7 cellular contexts compared by ENCODE assay signal in genomic region chr22:37805878-37806277, GRCh38. TPM values are rescaled to one million over a fixed set of nuclear protein-coding genes. Genes with fewer than 3 reads are reported as not detected.
DNase-seq lines count a peak whose midpoint lies in the region; ATAC-seq and TF ChIP-seq lines count a peak whose summit lies in the region.
"Had no signal": no experiment of that assay in that cellular context is flagged by ENCODE, and none has a peak within 500 bp of the region (broad histone marks: within the 10 kb centered on the region; RNA-seq: fewer than 3 reads in every experiment).

No MANE protein-coding gene starts in this region.

- 23% methylated on average over 4 of the region's 6 CpGs for WGBS in mammary epithelial cell (ENCODE audit: low coverage, missing lambda C conversion rate)

- in situ Hi-C loops in mammary epithelial cell (cut with MboI; ENCODE audit: low sequenced_read_pairs in 2 of 2), result no loop called here

- TF ChIP-seq CTCF in mammary epithelial cell (conservative IDR thresholded peaks at IDR 0.05 in 1 of 2, IDR thresholded peaks at IDR 0.05 in 1 of 2; ENCODE audit: extremely low read depth in 1 of 2, insufficient read depth in 1 of 2, low read depth in 1 of 2, low read length in 2 of 2), result no peak
- no peak for TF ChIP-seq CTCF in neural cell (IDR thresholded peaks at IDR 0.05; ENCODE audit: poor library complexity, severe bottlenecking)

- BruUV-seq in mammary epithelial cell (replicated peaks; lab: Mats Ljungman, UMichigan), result no TSS peak

- ATAC-seq in HG03025 (IDR thresholded peaks at IDR 0.05; ENCODE audit: low FRiP score, unreplicated experiment), result no peak

- no peak for TF ChIP-seq RAD21 in neural cell (conservative IDR thresholded peaks at IDR 0.05)

- H3K36me3 ChIP-seq in H7 (replicated peaks; ENCODE audit: control insufficient read depth, insufficient read depth, low read length) (no peaks in the 10 kb centered on the region), mammary epithelial cell (ENCODE audit: insufficient read depth, low read length) (no peaks in the 10 kb centered on the region), neural cell (ENCODE audit: insufficient read depth, low read length) (no peaks in the 10 kb centered on the region)

- H3K9me3 ChIP-seq in mammary epithelial cell (replicated peaks; ENCODE audit: insufficient read depth, low read length), result no peaks in the 10 kb centered on the region
- no peaks in the 10 kb centered on the region for H3K9me3 ChIP-seq in neural cell (ENCODE audit: low read length)

- H3K4me3 ChIP-seq in H7 (ENCODE audit: insufficient read depth, low read depth, low read length) (peak overlapping the region; percentile 67), mammary epithelial cell (replicated peaks in 1 of 3; ENCODE audit: insufficient read depth in 1 of 3, low read depth in 2 of 3, low read length in 3 of 3) (peak overlapping the region; percentile 75 to 80 (median 79)), neural cell (ENCODE audit: low read length) (peak overlapping the region; percentile 56)

- H3K9ac ChIP-seq in mammary epithelial cell (ENCODE audit: insufficient read depth, low read length) (peak overlapping the region; percentile 57), neural cell (ENCODE audit: low read length) (no peak overlapping the region)

- H3K9me2 ChIP-seq in neural cell (ENCODE audit: insufficient read depth, low read length), result no peaks in the 10 kb centered on the region

- H4K20me1 ChIP-seq in mammary epithelial cell (ENCODE audit: insufficient read depth, low read length) (no peaks in the 10 kb centered on the region), neural cell (ENCODE audit: insufficient read depth) (no peaks in the 10 kb centered on the region)

- peak overlapping the region; percentile 15 for H3K27ac ChIP-seq in mammary epithelial cell (ENCODE audit: insufficient read depth, low read depth, low read length)
- no peak overlapping the region for H3K27ac ChIP-seq in neural cell (ENCODE audit: low read length)

- H3K27me3 ChIP-seq in H7 (ENCODE audit: control insufficient read depth, insufficient read depth, low read length) (peaks cover 48% of the 10 kb centered on the region), mammary epithelial cell (ENCODE audit: insufficient read depth, low read length) (no peaks in the 10 kb centered on the region), neural cell (ENCODE audit: insufficient read depth, low read depth, low read length) (peaks cover 42% of the 10 kb centered on the region)

- H3K79me2 ChIP-seq in mammary epithelial cell (ENCODE audit: insufficient read depth, low read length) (peaks cover 15% of the 10 kb centered on the region), neural cell (replicated peaks; ENCODE audit: insufficient read depth, low read length) (no peaks in the 10 kb centered on the region)

- intact Hi-C loops in mammary epithelial cell (cut with micrococcal nuclease), result loop anchor here (2.0 kb wide), 2 partner anchors 39 to 53 kb away; partner anchors contain the start of gene ANKRD54

- H3F3A ChIP-seq in neural cell (ENCODE audit: insufficient read depth, low read length, poor library complexity, severe bottlenecking), result peaks cover 8% of the 10 kb centered on the region

- peaks cover 40% of the 10 kb centered on the region for H3K4me1 ChIP-seq in mammary epithelial cell (ENCODE audit: insufficient read depth, low read length)

- DNase-seq in H7, result no peak
- DNase-seq in mammary epithelial cell, result no peak
- no peak for DNase-seq in NCI-H226
- no peak for DNase-seq in T-helper 9 cell

- CTCF ChIA-PET in mammary epithelial cell (lab: Charles Lee; ENCODE audit: low non-redundant PET), result no interaction called here

- H3K4me2 ChIP-seq in mammary epithelial cell (ENCODE audit: insufficient read depth, low read depth, low read length) (peak overlapping the region; percentile 98), neural cell (ENCODE audit: low read length) (no peak overlapping the region)

- H2AFZ ChIP-seq in mammary epithelial cell (ENCODE audit: low read depth, low read length), result peak overlapping the region; percentile 92
- H2AFZ ChIP-seq in neural cell (ENCODE audit: low read depth, low read length), result no peak overlapping the region

- dilution Hi-C loops in mammary epithelial cell (cut with HindIII; ENCODE audit: low sequenced_read_pairs), result no loop called here

- no peak for TF ChIP-seq EP300 in neural cell (conservative IDR thresholded peaks at IDR 0.05; ENCODE audit: poor library complexity, severe bottlenecking)

TF ChIP-seq in neural cell, 6 proteins besides CTCF, POLR2A, EP300 and RAD21:
- TF ChIP-seq POLR2AphosphoS5 (IDR thresholded peaks at IDR 0.05), result no peak
- no peak for TF ChIP-seq MXI1 (conservative IDR thresholded peaks at IDR 0.05; ENCODE audit: poor library complexity, severe bottlenecking)
- TF ChIP-seq EZH2 (IDR thresholded peaks at IDR 0.05; ENCODE audit: borderline replicate concordance, insufficient read depth, low read length, poor library complexity, severe bottlenecking), result no peak
- no peak for TF ChIP-seq SMC3 (conservative IDR thresholded peaks at IDR 0.05; ENCODE audit: poor library complexity)
- TF ChIP-seq TAF1 (IDR thresholded peaks at IDR 0.05; ENCODE audit: low read depth), result no peak

RNA-seq across cellular contexts. Expression of gene GCAT, which starts 1.9 kb away (rescaled TPM):
- total RNA-seq in H7 (2014; rRNA removed; shearing (Covaris generic)), result 35.1 and 45.0 TPM in 2 replicates
- 10 to 100 TPM; 17.3 to 22.4 TPM for total RNA-seq in mammary epithelial cell
- 13.6 TPM for polyA plus RNA-seq in mammary epithelial cell
- 6.3 TPM for polyA minus RNA-seq in mammary epithelial cell
- 12.2 and 13.0 TPM in 2 replicates for polyA plus RNA-seq in neural cell
- polyA minus RNA-seq in neural cell, result 11.9 and 12.2 TPM in 2 replicates

RNA-seq across cellular contexts. Expression of gene GALR3, which starts 17.3 kb away (rescaled TPM):
- total RNA-seq in H7 (2014; rRNA removed; shearing (Covaris generic)), result not detected in 2 replicates
- total RNA-seq in mammary epithelial cell, result not detected
- polyA plus RNA-seq in mammary epithelial cell (not detected), neural cell (0.73 TPM in 1 of 2 replicates, not detected in the other)
- polyA minus RNA-seq in mammary epithelial cell (not detected), neural cell (not detected in 2 replicates)
- total RNA-seq: mesenteric fat pad had no signal

RNA-seq across cellular contexts. Expression of gene ANKRD54, which starts 38.3 kb away (rescaled TPM):
- 16.9 and 25.2 TPM in 2 replicates for total RNA-seq in H7 (2014; rRNA removed; shearing (Covaris generic))
- 10 to 100 TPM; 20.3 to 20.5 TPM for total RNA-seq in mammary epithelial cell
- polyA plus RNA-seq in mammary epithelial cell (22.3 TPM), neural cell (92.4 and 127 TPM in 2 replicates)
- polyA minus RNA-seq in mammary epithelial cell (21.3 TPM), neural cell (51.2 and 59.2 TPM in 2 replicates)

RNA-seq across cellular contexts. Expression of gene EIF3L, which starts 43.3 kb away (rescaled TPM):
- 652 and 748 TPM in 2 replicates for total RNA-seq in H7 (2014; rRNA removed; shearing (Covaris generic))
- 100 to 1,000 TPM; 350 to 368 TPM for total RNA-seq in mammary epithelial cell
- 693 TPM for polyA plus RNA-seq in mammary epithelial cell
- 476 TPM for polyA minus RNA-seq in mammary epithelial cell
- 352 and 396 TPM in 2 replicates for polyA plus RNA-seq in neural cell
- 527 and 529 TPM in 2 replicates for polyA minus RNA-seq in neural cell
